ENCODE assay signal across 16 cellular contexts in the genomic region with DNA sequence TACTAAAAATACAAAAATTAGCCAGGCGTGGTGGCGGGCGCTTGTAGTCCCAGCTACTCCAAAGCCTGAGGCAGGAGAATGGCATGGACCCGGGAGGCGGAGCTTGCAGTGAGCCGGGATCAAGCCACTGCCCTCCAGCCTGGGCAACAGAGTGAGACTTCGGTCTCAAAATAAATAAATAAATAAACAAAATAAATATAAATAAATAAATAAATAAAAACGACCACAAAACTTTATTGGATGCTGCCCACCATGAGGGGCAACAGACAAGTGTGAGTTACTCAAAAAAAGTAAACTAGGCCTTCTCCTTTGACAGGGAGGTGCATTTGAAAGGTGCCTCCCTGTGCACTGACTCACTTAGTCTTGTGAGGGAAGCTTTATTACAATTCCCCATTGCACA. TPM values are rescaled to one million over a fixed set of nuclear protein-coding genes. Genes with fewer than 3 reads are reported as not detected.
DNase-seq lines count a peak whose midpoint lies in the region; ATAC-seq and TF ChIP-seq lines count a peak whose summit lies in the region.
"Had no signal": no experiment of that assay in that cellular context is flagged by ENCODE, and none has a peak within 500 bp of the region (broad histone marks: within the 10 kb centered on the region; RNA-seq: fewer than 3 reads in every experiment).

No MANE protein-coding gene starts in this region.

- TF ChIP-seq CTCF in HCT116 (IDR thresholded peaks at IDR 0.05 in 2 of 3, conservative IDR thresholded peaks at IDR 0.05 in 1 of 3; ENCODE audit: borderline replicate concordance in 1 of 3, insufficient read depth in 1 of 3, low read depth in 2 of 3, low read length in 2 of 3): no peak
- no peak for TF ChIP-seq CTCF in endodermal cell (conservative IDR thresholded peaks at IDR 0.05)
- no peak for TF ChIP-seq CTCF in neural progenitor cell (IDR thresholded peaks at IDR 0.05)
- no peak for TF ChIP-seq CTCF in esophagus squamous epithelium (IDR thresholded peaks at IDR 0.05)

- H3K4me1 ChIP-seq in HCT116 (ENCODE audit: control insufficient read depth in 1 of 2, insufficient read depth in 2 of 2, low read length in 2 of 2) (peaks cover 8 to 45% of the 10 kb centered on the region in 2 experiments), endodermal cell (ENCODE audit: control insufficient read depth, insufficient read depth, low read length) (no peaks in the 10 kb centered on the region), neural progenitor cell (peaks cover 9% of the 10 kb centered on the region), esophagus squamous epithelium (peaks cover 17 to 54% (median 24%) of the 10 kb centered on the region in 3 donors)

- H3K27me3 Mint-ChIP-seq in activated T-cell treated with anti-CD3 and anti-CD28 coated beads, Interleukin-2, amount 50 U/mL, for 24 hours: peaks cover 11% of the 10 kb centered on the region
- H3K27me3 Mint-ChIP-seq in endodermal cell (ENCODE audit: insufficient read depth) (peaks cover 31% of the 10 kb centered on the region), neural progenitor cell (ENCODE audit: insufficient read depth, low read depth) (peaks cover 15% of the 10 kb centered on the region)

- H3K27ac Mint-ChIP-seq in activated T-cell treated with anti-CD3 and anti-CD28 coated beads, Interleukin-2, amount 50 U/mL, for 24 hours: peak overlapping the region; percentile 26
- H3K27ac Mint-ChIP-seq in endodermal cell (no peak overlapping the region), neural progenitor cell (no peak overlapping the region)
- H3K27ac Mint-ChIP-seq: CD4-positive, alpha-beta T cell had no signal

- H3K4me2 ChIP-seq in HCT116 (ENCODE audit: low read length): peak overlapping the region; percentile 80
- no peak overlapping the region for H3K4me2 ChIP-seq in neural progenitor cell

- H3K9me2 ChIP-seq in HCT116 (ENCODE audit: insufficient read depth): no peaks in the 10 kb centered on the region

- no peaks in the 10 kb centered on the region for H3K36me3 Mint-ChIP-seq in activated T-cell treated with anti-CD3 and anti-CD28 coated beads, Interleukin-2, amount 50 U/mL, for 24 hours (ENCODE audit: low read depth)
- H3K36me3 Mint-ChIP-seq in endodermal cell (ENCODE audit: low read depth) (no peaks in the 10 kb centered on the region), neural progenitor cell (no peaks in the 10 kb centered on the region)

- H3K4me3 Mint-ChIP-seq in activated T-cell treated with anti-CD3 and anti-CD28 coated beads, Interleukin-2, amount 50 U/mL, for 24 hours: no peak overlapping the region
- H3K4me3 Mint-ChIP-seq in endodermal cell (peak overlapping the region; percentile 62), neural progenitor cell (peak overlapping the region; percentile 81)

- no peaks in the 10 kb centered on the region for H3K36me3 ChIP-seq in HCT116 (ENCODE audit: control insufficient read depth in 1 of 2, insufficient read depth in 2 of 2, low read length in 2 of 2)
- no peaks in the 10 kb centered on the region for H3K36me3 ChIP-seq in endodermal cell (ENCODE audit: control insufficient read depth, insufficient read depth, low read length)
- no peaks in the 10 kb centered on the region for H3K36me3 ChIP-seq in neural progenitor cell
- no peaks in the 10 kb centered on the region for H3K36me3 ChIP-seq in esophagus squamous epithelium
- H3K36me3 ChIP-seq: brain microvascular endothelial cell, neutrophil, WERI-Rb-1 had no signal

- ATAC-seq in HCT116: no peak

- H3K9me3 Mint-ChIP-seq in activated T-cell treated with anti-CD3 and anti-CD28 coated beads, Interleukin-2, amount 50 U/mL, for 24 hours: no peaks in the 10 kb centered on the region
- H3K9me3 Mint-ChIP-seq in endodermal cell (no peaks in the 10 kb centered on the region), neural progenitor cell (no peaks in the 10 kb centered on the region)
- H3K9me3 Mint-ChIP-seq: CD4-positive, alpha-beta T cell had no signal

- H3K27ac ChIP-seq in HCT116 (ENCODE audit: low read depth, low read length) (no peak overlapping the region), endodermal cell (ENCODE audit: low read depth, low read length) (no peak overlapping the region), neural progenitor cell (no peak overlapping the region), esophagus squamous epithelium (peak overlapping the region in 1 of 4 donors; percentile 57)
- H3K27ac ChIP-seq: brain microvascular endothelial cell, neutrophil, WERI-Rb-1 had no signal

- H3K4me3 ChIP-seq in HCT116 (replicated peaks in 1 of 2; ENCODE audit: low read depth in 1 of 2, low read length in 2 of 2) (no peak overlapping the region), endodermal cell (ENCODE audit: low read length) (no peak overlapping the region), neural progenitor cell (no peak overlapping the region), esophagus squamous epithelium (no peak overlapping the region)

- TF ChIP-seq POLR2A in HCT116 (IDR thresholded peaks at IDR 0.05; ENCODE audit: borderline replicate concordance, extremely low read depth, insufficient read depth, insufficient read length) (no peak), esophagus squamous epithelium (IDR thresholded peaks at IDR 0.05) (no peak)

- no peak overlapping the region for H2AFZ ChIP-seq in HCT116 (ENCODE audit: low read depth, low read length, poor library complexity, severe bottlenecking)
- no peak overlapping the region for H2AFZ ChIP-seq in neural progenitor cell (replicated peaks)

- no TSS peak for BruUV-seq in HCT116 (replicated peaks; lab: Mats Ljungman, UMichigan)

- peaks cover 45% of the 10 kb centered on the region for H3K4me1 Mint-ChIP-seq in activated T-cell treated with anti-CD3 and anti-CD28 coated beads, Interleukin-2, amount 50 U/mL, for 24 hours (ENCODE audit: low read depth)
- H3K4me1 Mint-ChIP-seq in endodermal cell (peaks cover 17% of the 10 kb centered on the region), neural progenitor cell (peaks cover 18% of the 10 kb centered on the region)

- no peak for DNase-seq in activated T-cell treated with anti-CD3 and anti-CD28 coated beads, Interleukin-2, amount 50 U/mL, for 24 hours
- DNase-seq in activated T-cell treated with anti-CD3 and anti-CD28 coated beads, Interleukin-2, amount 50 U/mL, for 1 hour: no peak
- DNase-seq in HCT116 (ENCODE audit: low read depth, low spot score) (no peak), endodermal cell (no peak), neural progenitor cell (ENCODE audit: low spot score) (no peak), esophagus squamous epithelium (lab: John Stamatoyannopoulos, UW) (no peak), HT-29 (ENCODE audit: low spot score) (no peak), OCI-M2 (lab: John Stamatoyannopoulos, UW; ENCODE audit: unreplicated experiment) (no peak)
- DNase-seq: ACHN; activated gamma-delta T cell; brain microvascular endothelial cell; CD4-positive, alpha-beta T cell; head of caudate nucleus; stimulated activated CD4-positive, alpha-beta T cell treated with anti-CD3 and anti-CD28 coated beads, Interleukin-1b, Interleukin-23, amount 100 ng/mL, for 48 hours; WERI-Rb-1 had no signal

- no peaks in the 10 kb centered on the region for H4K20me1 ChIP-seq in HCT116 (ENCODE audit: insufficient read depth)
- no peaks in the 10 kb centered on the region for H4K20me1 ChIP-seq in neural progenitor cell (ENCODE audit: low read depth)

- H3K79me2 ChIP-seq in HCT116 (ENCODE audit: insufficient read depth, low read length) (no peaks in the 10 kb centered on the region), neural progenitor cell (ENCODE audit: low read depth) (no peaks in the 10 kb centered on the region)

- H3K9me3 ChIP-seq in HCT116 (ENCODE audit: control insufficient read depth in 1 of 2, insufficient read depth in 1 of 2, low read depth in 1 of 2, low read length in 2 of 2): no peaks in the 10 kb centered on the region
- H3K9me3 ChIP-seq in endodermal cell (ENCODE audit: control insufficient read depth, low read length): no peaks in the 10 kb centered on the region
- no peaks in the 10 kb centered on the region for H3K9me3 ChIP-seq in neural progenitor cell (ENCODE audit: low read depth)
- no peaks in the 10 kb centered on the region for H3K9me3 ChIP-seq in esophagus squamous epithelium
- H3K9me3 ChIP-seq: neutrophil had no signal

- RAD21 ChIA-PET in HCT116 (lab: Charles Lee; ENCODE audit: low non-redundant PET in 1 of 2, low total read pairs in 2 of 2, uncharacterized antibody in 2 of 2, unreplicated experiment in 2 of 2): no interaction called here

- intact Hi-C loops in HCT116 (cut with micrococcal nuclease) (no loop called here), esophagus squamous epithelium (cut with DNase I) (loop anchor here (10.0 kb wide), 1 partner anchor 681 kb away; a partner anchor contains a TSS)

- WGBS in endodermal cell (ENCODE audit: insufficient coverage in 1 of 2, insufficient read length in 1 of 2), 2 experiments: 95 to 97% methylated on average over 5 to 7 of the region's 8 CpGs
- 87 to 94% methylated on average over 8 of the region's 8 CpGs for WGBS in esophagus squamous epithelium, 2 donors

- TF ChIP-seq RAD21 in HCT116 (IDR thresholded peaks at IDR 0.05; ENCODE audit: low read depth): no peak

- peaks cover 13% of the 10 kb centered on the region for H3F3A ChIP-seq in neural progenitor cell (ENCODE audit: low read depth)

- H3K27me3 ChIP-seq in HCT116 (ENCODE audit: insufficient read depth, low read length) (no peaks in the 10 kb centered on the region), endodermal cell (ENCODE audit: control insufficient read depth, insufficient read depth, low read length, poor library complexity, severe bottlenecking) (peaks cover 10% of the 10 kb centered on the region), neural progenitor cell (peaks cover 20% of the 10 kb centered on the region), esophagus squamous epithelium (peaks cover 0 to 8% (median 0%) of the 10 kb centered on the region in 4 donors)
- H3K27me3 ChIP-seq: brain microvascular endothelial cell had no signal

- POLR2A ChIA-PET in HCT116 (lab: Charles Lee): interaction anchor here (0.9 kb wide), 1 partner anchor 8 kb away, joined by 3 read pairs; no protein-coding TSS in a partner anchor

- CTCF ChIA-PET in HCT116 (lab: Charles Lee): no interaction called here

- H3K9ac ChIP-seq in HCT116 (ENCODE audit: low read length) (no peak overlapping the region), endodermal cell (ENCODE audit: extremely low read depth, low read length, poor library complexity, severe bottlenecking) (no peak overlapping the region), neural progenitor cell (no peak overlapping the region)

RNA-seq across cellular contexts. Expression of a gene that starts 50.4 kb away (rescaled TPM):
- total RNA-seq in HCT116 (2021; ENCODE audit: unreplicated experiment) (19.8 TPM), endodermal cell (10 to 100 TPM; 24.7 to 24.9 TPM), neural progenitor cell (ENCODE audit: low replicate concordance) (24.9 and 32.2 TPM in 2 replicates), esophagus squamous epithelium (10 to 100 TPM; 15.4 to 27.0 (median 24.1) TPM)
- 10.1 and 12.3 TPM in 2 replicates for polyA plus RNA-seq in HCT116 (2012)
- polyA plus RNA-seq in endodermal cell (2013, experiment 1 of 2): 23.7 TPM
- polyA plus RNA-seq in endodermal cell (2013, experiment 2 of 2): 26.1 TPM
- 20.9 and 22.2 TPM in 2 replicates for total RNA-seq in HT-29 (2014; rRNA removed; shearing (Covaris generic))

RNA-seq across cellular contexts. Expression of a gene that starts 50.6 kb away (rescaled TPM):
- total RNA-seq in HCT116 (2021; ENCODE audit: unreplicated experiment) (25.2 TPM), endodermal cell (10 to 100 TPM; 43.3 to 43.9 TPM), neural progenitor cell (ENCODE audit: low replicate concordance) (35.7 and 43.5 TPM in 2 replicates), esophagus squamous epithelium (10 to 100 TPM; 10.5 to 25.4 (median 14.2) TPM)
- 27.8 TPM in 2 replicates for polyA plus RNA-seq in HCT116 (2012)
- 40.9 TPM for polyA plus RNA-seq in endodermal cell (2013, experiment 1 of 2)
- polyA plus RNA-seq in endodermal cell (2013, experiment 2 of 2): 36.3 TPM
- total RNA-seq in HT-29 (2014; rRNA removed; shearing (Covaris generic)): 21.4 and 22.9 TPM in 2 replicates

RNA-seq across cellular contexts. Expression of a gene that starts 57.5 kb away (rescaled TPM):
- total RNA-seq in HCT116 (2021; ENCODE audit: unreplicated experiment) (66.3 TPM), endodermal cell (10 to 100 TPM; 69.5 to 80.6 TPM), neural progenitor cell (ENCODE audit: low replicate concordance) (78.9 and 147 TPM in 2 replicates), esophagus squamous epithelium (100 to 1,000 TPM in 1 of 4 donors, 10 to 100 TPM in 3; 50.4 to 114 (median 70.9) TPM)
- polyA plus RNA-seq in HCT116 (2012): 26.1 and 35.9 TPM in 2 replicates
- polyA plus RNA-seq in endodermal cell (2013, experiment 1 of 2): 111 TPM
- 118 TPM for polyA plus RNA-seq in endodermal cell (2013, experiment 2 of 2)
- total RNA-seq in HT-29 (2014; rRNA removed; shearing (Covaris generic)): 64.9 and 72.1 TPM in 2 replicates
